ENCODE assay signal across 1 cellular context in genomic region chr2:120221616-120222015, GRCh38.
TF ChIP-seq lines count a peak whose summit lies in the region.

No MANE protein-coding gene starts in this region.

TF ChIP-seq in WTC11, 78 proteins besides CTCF, POLR2A, EP300 and RAD21 (continued from another document):
- TF ChIP-seq ZNF281 (CRISPR knock-in tag; IDR thresholded peaks at IDR 0.05) (no peak), ERG (CRISPR knock-in tag; IDR thresholded peaks at IDR 0.05) (no peak)
TF ChIP-seq in WTC11: peak in this region for 0.
